Comparison of ENCODE assay signal across 1 cellular context in genomic region chr1:156021087-156021416, GRCh38.
TF ChIP-seq lines count a peak whose summit lies in the region.

No MANE protein-coding gene starts in this region.

TF ChIP-seq in WTC11, 78 proteins besides CTCF, POLR2A, EP300 and RAD21 (continued from another document):
- no peak for TF ChIP-seq ARID4B (CRISPR knock-in tag; IDR thresholded peaks at IDR 0.05; ENCODE audit: borderline replicate concordance)
- no peak for TF ChIP-seq ETV6 (CRISPR knock-in tag; IDR thresholded peaks at IDR 0.05)
- no peak for TF ChIP-seq CBFB (CRISPR knock-in tag; IDR thresholded peaks at IDR 0.05; ENCODE audit: low read depth)
- no peak for TF ChIP-seq IRF2 (CRISPR knock-in tag; IDR thresholded peaks at IDR 0.05; ENCODE audit: borderline replicate concordance, low read depth)
- TF ChIP-seq SP1 (CRISPR knock-in tag; conservative IDR thresholded peaks at IDR 0.05) = no peak
- TF ChIP-seq MYBL2 (CRISPR knock-in tag; IDR thresholded peaks at IDR 0.05) = no peak
- no peak for TF ChIP-seq NFYB (CRISPR knock-in tag; conservative IDR thresholded peaks at IDR 0.05; ENCODE audit: low read depth)
- TF ChIP-seq ZBTB21 (CRISPR knock-in tag; IDR thresholded peaks at IDR 0.05; ENCODE audit: borderline replicate concordance) = no peak
- no peak for TF ChIP-seq NR1H2 (CRISPR knock-in tag; IDR thresholded peaks at IDR 0.05)
- TF ChIP-seq NFATC4 (CRISPR knock-in tag; IDR thresholded peaks at IDR 0.05) = no peak
- no peak for TF ChIP-seq HMGA2 (CRISPR knock-in tag; IDR thresholded peaks at IDR 0.05)
- no peak for TF ChIP-seq SMAD3 (CRISPR knock-in tag; IDR thresholded peaks at IDR 0.05; ENCODE audit: borderline replicate concordance)
- no peak for TF ChIP-seq FOXP1 (CRISPR knock-in tag; IDR thresholded peaks at IDR 0.05; ENCODE audit: borderline replicate concordance)
